In the genomic region with DNA sequence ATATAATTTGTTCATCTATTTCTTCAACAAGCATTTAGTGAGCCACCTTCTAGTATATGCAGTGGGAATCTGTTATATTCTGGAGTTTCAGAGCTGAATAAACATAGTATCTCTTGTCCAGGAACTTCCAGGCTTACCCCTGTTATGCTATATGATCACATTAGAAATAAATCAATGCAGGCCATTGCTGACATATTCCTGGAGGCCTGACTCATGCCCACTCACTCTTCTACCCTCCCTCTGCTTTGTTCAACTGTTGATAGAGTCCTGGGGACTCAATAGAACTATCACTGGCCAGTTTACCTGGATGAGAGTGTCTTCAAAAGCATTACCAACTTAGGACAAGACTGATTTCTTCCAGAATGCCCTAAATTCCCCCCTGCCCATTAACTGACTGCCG, we compare ENCODE assay signal across 10 cellular contexts. TPM values are rescaled to one million over a fixed set of nuclear protein-coding genes. Genes with fewer than 3 reads are reported as not detected.
A peak's percentile ranks its signal among the peaks of the same experiment; 100 is the strongest.
DNase-seq lines count a peak whose midpoint lies in the region; ATAC-seq, FAIRE-seq and TF ChIP-seq lines count a peak whose summit lies in the region.
"Had no signal": no experiment of that assay in that cellular context is flagged by ENCODE, and none has a peak within 500 bp of the region (broad histone marks: within the 10 kb centered on the region; RNA-seq: fewer than 3 reads in every experiment).

No MANE protein-coding gene starts in this region.

- H3K27ac ChIP-seq in ascending aorta: peak overlapping the region; percentile 68 to 74

- H3K36me3 ChIP-seq in ascending aorta: no peaks in the 10 kb centered on the region

- intact Hi-C loops in ascending aorta (cut with DNase I): no loop called here

- no peak overlapping the region for H3K4me3 ChIP-seq in ascending aorta

- no peak for FAIRE-seq in urothelium cell line (lab: Jason Lieb, UNC)

- no peak for TF ChIP-seq CTCF in ascending aorta (IDR thresholded peaks at IDR 0.05)

- peaks cover 0 to 27% of the 10 kb centered on the region in 2 donors for H3K4me1 ChIP-seq in ascending aorta

- ATAC-seq in GM19397 (IDR thresholded peaks at IDR 0.05; ENCODE audit: unreplicated experiment): no peak

- DNase-seq in HPDE6-E6E7 (ENCODE audit: extremely low spot score): peak; percentile 58
- no peak for DNase-seq in ascending aorta (ENCODE audit: low spot score in 2 of 2)
- DNase-seq in iPS-NIHi11 (ENCODE audit: low spot score): peak; percentile 31
- peak; percentile 70 for DNase-seq in urothelium cell line (ENCODE audit: low spot score)
- DNase-seq in stimulated activated naive CD4-positive, alpha-beta T cell (lab: John Stamatoyannopoulos, UW): no peak
- no peak for DNase-seq in HuH-7.5 (ENCODE audit: low spot score)
- DNase-seq: amygdala, DMS53, endodermal cell had no signal

- H3K9me3 ChIP-seq in ascending aorta: no peaks in the 10 kb centered on the region

- H3K27me3 ChIP-seq in ascending aorta: no peaks in the 10 kb centered on the region

RNA-seq across cellular contexts. Expression of a gene that starts 29.3 kb away (rescaled TPM):
- total RNA-seq in ascending aorta: 80.6 TPM

RNA-seq across cellular contexts. Expression of a gene that starts 49.8 kb away (rescaled TPM):
- 62.7 TPM for total RNA-seq in ascending aorta

Comparison
In these comparisons a context has a peak if more than half of its experiments do, and no peak if none do; other contexts are left out.
1. DNase-seq: peak in HPDE6-E6E7 (single experiment), iPS-NIHi11 (single experiment) and urothelium cell line (single experiment); none in ascending aorta (0 of 2), stimulated activated naive CD4-positive, alpha-beta T cell (0 of 6) and HuH-7.5 (single experiment).